ENCODE assay signal across 17 cellular contexts in genomic region chr16:57624806-57625500, GRCh38. TPM values are rescaled to one million over a fixed set of nuclear protein-coding genes. Genes with fewer than 3 reads are reported as not detected.
DNase-seq lines count a peak whose midpoint lies in the region; ATAC-seq and TF ChIP-seq lines count a peak whose summit lies in the region.
"Had no signal": no experiment of that assay in that cellular context is flagged by ENCODE, and none has a peak within 500 bp of the region (broad histone marks: within the 10 kb centered on the region; RNA-seq: fewer than 3 reads in every experiment).

No MANE protein-coding gene starts in this region.

- CTCF ChIA-PET in RWPE1 (lab: Yijun Ruan, JAX): interaction anchor here (1.3 kb wide), 1 partner anchor 34 kb away, joined by 4 read pairs; no protein-coding TSS in a partner anchor
- CTCF ChIA-PET in activated CD8-positive, alpha-beta T cell treated with anti-CD3 and anti-CD28 coated beads for 36 hours (lab: Charles Lee): no interaction called here

- H3K27ac ChIP-seq in RWPE1 (peak overlapping the region; percentile 95), fibroblast of lung (ENCODE audit: insufficient read depth, low read length) (no peak overlapping the region)
- H3K27ac ChIP-seq: brain microvascular endothelial cell, heart left ventricle had no signal

- no peaks in the 10 kb centered on the region for H3K9me3 Mint-ChIP-seq in activated CD8-positive, alpha-beta T cell treated with anti-CD3 and anti-CD28 coated beads for 36 hours
- H3K9me3 Mint-ChIP-seq: activated T-helper 1 cell treated with anti-CD3 and anti-CD28 coated beads, Interleukin-12 subunit alpha, Interleukin-12 subunit beta, Interleukin-2, Interleukin-4 antibody, amounts not matched to agents 30 ng/mL and 10 ng/mL and 1 ng/mL, durations not matched to agents 14 hours and 24 hours and 36 hours had no signal

- ATAC-seq in activated CD8-positive, alpha-beta T cell treated with anti-CD3 and anti-CD28 coated beads for 36 hours: no peak
- ATAC-seq in HG03342 (IDR thresholded peaks at IDR 0.05; ENCODE audit: unreplicated experiment): no peak
- ATAC-seq: left colon had no signal

- intact Hi-C loops in activated CD8-positive, alpha-beta T cell treated with anti-CD3 and anti-CD28 coated beads for 36 hours (cut with micrococcal nuclease): no loop called here

- H3K27me3 Mint-ChIP-seq in activated CD8-positive, alpha-beta T cell treated with anti-CD3 and anti-CD28 coated beads for 36 hours: peaks cover 7% of the 10 kb centered on the region

- H3K4me1 ChIP-seq in fibroblast of lung (ENCODE audit: control insufficient read depth, extremely low read depth, insufficient read depth, low read length): peaks cover 23% of the 10 kb centered on the region

- H3K27ac Mint-ChIP-seq in activated CD8-positive, alpha-beta T cell treated with anti-CD3 and anti-CD28 coated beads for 36 hours: no peak overlapping the region

- no peaks in the 10 kb centered on the region for H4K20me1 ChIP-seq in fibroblast of lung (ENCODE audit: control insufficient read depth, extremely low read depth, insufficient read depth, low read length)

- POLR2A ChIA-PET in RWPE1 (lab: Yijun Ruan, JAX; ENCODE audit: low non-redundant PET): no interaction called here
- POLR2A ChIA-PET in activated CD8-positive, alpha-beta T cell treated with anti-CD3 and anti-CD28 coated beads for 36 hours (lab: Charles Lee): interaction anchor here (1.3 kb wide), 1 partner anchor 47 kb away, joined by 3 read pairs; no protein-coding TSS in a partner anchor

- no peak overlapping the region for H2AFZ ChIP-seq in fibroblast of lung (ENCODE audit: low read length)

- no peak for TF ChIP-seq CTCF in RWPE1 (conservative IDR thresholded peaks at IDR 0.05; ENCODE audit: low read depth)
- no peak for TF ChIP-seq CTCF in fibroblast of lung (conservative IDR thresholded peaks at IDR 0.05 in 1 of 2, IDR thresholded peaks at IDR 0.05 in 1 of 2; ENCODE audit: low read depth in 1 of 2, low read length in 2 of 2)
- TF ChIP-seq CTCF in activated CD8-positive, alpha-beta T cell treated with anti-CD3 and anti-CD28 coated beads for 36 hours (IDR thresholded peaks at IDR 0.05): no peak

- no peak overlapping the region for H3K4me3 Mint-ChIP-seq in activated CD8-positive, alpha-beta T cell treated with anti-CD3 and anti-CD28 coated beads for 36 hours
- H3K4me3 Mint-ChIP-seq: activated T-helper 1 cell treated with anti-CD3 and anti-CD28 coated beads, Interleukin-12 subunit alpha, Interleukin-12 subunit beta, Interleukin-2, Interleukin-4 antibody, amounts not matched to agents 30 ng/mL and 10 ng/mL and 1 ng/mL, durations not matched to agents 14 hours and 24 hours and 36 hours had no signal

- no peak overlapping the region for H3K9ac ChIP-seq in fibroblast of lung (ENCODE audit: insufficient read depth, low read length)

- H3K4me2 ChIP-seq in fibroblast of lung (ENCODE audit: extremely low read depth, insufficient read depth, low read length): no peak overlapping the region

- H3K36me3 Mint-ChIP-seq in activated CD8-positive, alpha-beta T cell treated with anti-CD3 and anti-CD28 coated beads for 36 hours (ENCODE audit: low read depth): no peaks in the 10 kb centered on the region

- H3K4me3 ChIP-seq in fibroblast of lung (replicated peaks in 1 of 4; ENCODE audit: control extremely low read depth in 1 of 4, insufficient read depth in 1 of 4, low read depth in 3 of 4, low read length in 4 of 4): no peak overlapping the region
- H3K4me3 ChIP-seq: heart left ventricle had no signal

- peak; percentile 90 for DNase-seq in Ammon's horn (ENCODE audit: low spot score)
- DNase-seq in RWPE1 (ENCODE audit: low spot score): no peak
- DNase-seq in fibroblast of lung (ENCODE audit: low read depth in 2 of 2): peak; percentile 33 to 43
- peak in 50 of 56 donors; percentile 26 to 86 (median 73) for DNase-seq in nucleus accumbens (lab: John Stamatoyannopoulos, UW)
- DNase-seq in activated CD8-positive, alpha-beta T cell treated with anti-CD3 and anti-CD28 coated beads for 36 hours: no peak
- DNase-seq in KG1 (lab: John Stamatoyannopoulos, UW): no peak
- no peak for DNase-seq in OCI-M1 (lab: John Stamatoyannopoulos, UW)
- DNase-seq: activated CD4-positive, alpha-beta T cell treated with anti-CD3 and anti-CD28 coated beads, Interleukin-2, amount 50 U/mL, for 1 hour; left colon; RPMI8226; stimulated activated CD4-positive, alpha-beta T cell treated with anti-CD3 and anti-CD28 coated beads, Interleukin-12 subunit alpha, Interleukin-12 subunit beta, amount 100 ng/mL, for 4 hours had no signal

- no peaks in the 10 kb centered on the region for H3K9me3 ChIP-seq in fibroblast of lung (ENCODE audit: control insufficient read depth, insufficient read depth, low read depth, low read length)
- H3K9me3 ChIP-seq: heart left ventricle had no signal

- H3K79me2 ChIP-seq in fibroblast of lung (ENCODE audit: control insufficient read depth, insufficient read depth, low read length): peaks cover 3% of the 10 kb centered on the region

- peaks cover 17% of the 10 kb centered on the region for H3K4me1 Mint-ChIP-seq in activated CD8-positive, alpha-beta T cell treated with anti-CD3 and anti-CD28 coated beads for 36 hours (ENCODE audit: low read depth)

- H3K27me3 ChIP-seq in fibroblast of lung (ENCODE audit: control insufficient read depth, insufficient read depth, low read length): no peaks in the 10 kb centered on the region
- H3K27me3 ChIP-seq: brain microvascular endothelial cell had no signal

- no peaks in the 10 kb centered on the region for H3K36me3 ChIP-seq in fibroblast of lung (ENCODE audit: control insufficient read depth, insufficient read depth, low read length)
- H3K36me3 ChIP-seq: brain microvascular endothelial cell, heart left ventricle had no signal

RNA-seq across cellular contexts. Expression of gene ADGRG1, which starts 3.5 kb away (rescaled TPM):
- total RNA-seq in fibroblast of lung: 0.51 and 1.8 TPM in 2 replicates
- 1.6 and 7.2 TPM in 2 replicates for polyA plus RNA-seq in fibroblast of lung
- polyA plus RNA-seq in fibroblast of lung (2012): 4.4 and 12.2 TPM in 2 replicates
- 10.7 and 27.9 TPM in 2 replicates for polyA minus RNA-seq in fibroblast of lung (ENCODE audit: low replicate concordance)
- 1 to 10 TPM; 4.9 to 8.5 TPM for total RNA-seq in activated CD8-positive, alpha-beta T cell treated with anti-CD3 and anti-CD28 coated beads for 36 hours

RNA-seq across cellular contexts. Expression of gene ADGRG3, which starts 43.2 kb away (rescaled TPM):
- not detected in 2 replicates for total RNA-seq in fibroblast of lung
- not detected in 2 replicates for polyA plus RNA-seq in fibroblast of lung
- polyA plus RNA-seq in fibroblast of lung (2012): not detected in 2 replicates
- polyA minus RNA-seq in fibroblast of lung (ENCODE audit: low replicate concordance): not detected in 2 replicates
- total RNA-seq in activated CD8-positive, alpha-beta T cell treated with anti-CD3 and anti-CD28 coated beads for 36 hours: not detected
- total RNA-seq: activated T-helper 1 cell treated with anti-CD3 and anti-CD28 coated beads, Interleukin-12 subunit alpha, Interleukin-12 subunit beta, Interleukin-2, Interleukin-4 antibody, amounts not matched to agents 30 ng/mL and 10 ng/mL and 1 ng/mL, durations not matched to agents 14 hours and 24 hours and 36 hours; HT-29; T-helper 2 cell treated with Interferon-gamma antibody and Interleukin-4, amounts not matched to agents 100 ng/mL and 5 ng/mL, for 36 hours had no signal

Comparison
In these comparisons a context has a peak if more than half of its experiments do, and no peak if none do; other contexts are left out.
1. DNase-seq: peak in Ammon's horn (single experiment), fibroblast of lung (2 of 2) and nucleus accumbens (50 of 56); none in RWPE1 (single experiment), activated CD8-positive, alpha-beta T cell treated with anti-CD3 and anti-CD28 coated beads for 36 hours (single experiment), KG1 (single experiment) and OCI-M1 (single experiment).